1 cellular context compared by ENCODE assay signal in the genomic region with DNA sequence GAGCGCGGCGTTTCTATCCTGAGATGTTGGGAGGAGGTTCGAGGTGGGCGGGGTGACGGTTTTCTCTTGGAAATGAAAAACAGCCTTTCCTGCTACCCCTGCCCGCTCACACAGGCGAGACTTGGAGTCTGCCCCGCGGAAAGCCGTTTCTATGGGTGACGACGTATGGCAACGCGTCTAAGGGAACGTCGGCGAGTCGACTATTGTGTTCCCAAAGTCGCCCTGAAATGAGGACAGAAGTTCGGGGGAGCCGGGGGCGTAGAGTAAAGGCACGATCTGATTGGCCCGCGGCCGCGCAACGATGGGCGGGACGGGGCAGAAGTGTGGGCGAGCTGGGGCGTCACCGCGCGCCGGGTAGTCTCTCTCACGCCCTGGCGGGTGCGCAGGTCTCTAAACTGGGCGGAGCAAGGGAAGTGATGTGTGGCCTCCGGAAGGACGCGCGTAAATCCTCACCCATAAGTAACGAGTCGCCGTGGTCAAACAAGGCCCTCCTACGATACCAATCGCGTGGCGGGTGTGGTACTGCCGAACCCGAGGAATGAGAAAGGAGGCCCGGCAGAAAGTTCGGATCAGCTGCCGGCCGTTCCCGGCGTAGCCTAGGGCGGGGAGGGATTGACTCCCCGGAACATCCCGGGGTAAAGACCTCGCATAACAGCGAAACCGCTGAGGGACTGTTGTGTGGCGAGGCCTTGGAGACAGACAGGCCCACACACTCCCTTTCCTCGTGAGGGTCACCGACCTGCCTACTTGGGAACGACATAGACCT.
TF ChIP-seq lines count a peak whose summit lies in the region.

No MANE protein-coding gene starts in this region.

TF ChIP-seq in H1, 55 proteins besides CTCF, POLR2A, EP300 and RAD21:
- TF ChIP-seq RNF2 (IDR thresholded peaks at IDR 0.05; ENCODE audit: borderline replicate concordance, low read depth, low read length, missing control alignments, poor library complexity, severe bottlenecking) (no peak), TAF7 (optimal IDR thresholded peaks at IDR 0.05; ENCODE audit: borderline replicate concordance, low read depth, low read length) (peak; percentile 57), MAFK (IDR thresholded peaks at IDR 0.05; ENCODE audit: low read depth, low read length) (no peak), RFX5 (IDR thresholded peaks at IDR 0.05; ENCODE audit: borderline replicate concordance, low read depth, low read length) (no peak), SIN3A (conservative IDR thresholded peaks at IDR 0.05 in 1 of 2, IDR thresholded peaks at IDR 0.05 in 1 of 2; ENCODE audit: low read depth in 1 of 2, low read length in 2 of 2) (peak in 1 of 2 experiments; percentile 85; a peak in 1 of 4 replicates), RBBP5 (IDR thresholded peaks at IDR 0.05; ENCODE audit: borderline replicate concordance, low read depth, low read length) (no peak), CHD7 (IDR thresholded peaks at IDR 0.05; ENCODE audit: insufficient replicate concordance, low read length) (no peak), GABPA (IDR thresholded peaks at IDR 0.05; ENCODE audit: borderline replicate concordance, insufficient read depth, low read length) (peak; percentile 48; the same call in 1 of the 2 replicates), POLR2AphosphoS5 (IDR thresholded peaks at IDR 0.05; ENCODE audit: low read depth, low read length) (peak; percentile 95), CREB1 (IDR thresholded peaks at IDR 0.05) (peak; percentile 96), POU5F1 (IDR thresholded peaks at IDR 0.05; ENCODE audit: low read depth, low read length) (no peak), GTF2F1 (IDR thresholded peaks at IDR 0.05; ENCODE audit: borderline replicate concordance, low read depth, low read length) (no peak), HDAC2 (IDR thresholded peaks at IDR 0.05; ENCODE audit: borderline replicate concordance in 1 of 2, low read depth in 2 of 2, low read length in 2 of 2) (peak; percentile 48 to 57; a peak in 2 of 4 replicates), TAF1 (IDR thresholded peaks at IDR 0.05; ENCODE audit: low read depth, low read length) (peak; percentile 81), CBX8 (IDR thresholded peaks at IDR 0.05; ENCODE audit: borderline replicate concordance, low read depth, low read length) (no peak), FOSL1 (IDR thresholded peaks at IDR 0.05; ENCODE audit: insufficient read depth, low read depth, low read length) (no peak), SRF (IDR thresholded peaks at IDR 0.05; ENCODE audit: low read depth, low read length) (peak; percentile 52), JUN (IDR thresholded peaks at IDR 0.05; ENCODE audit: low read depth, low read length) (no peak), PHF8 (conservative IDR thresholded peaks at IDR 0.05; ENCODE audit: low read depth, low read length) (peak; percentile 70), CEBPB (IDR thresholded peaks at IDR 0.05; ENCODE audit: low read depth, low read length) (no peak; the same call in 1 of the 2 replicates), JUND (IDR thresholded peaks at IDR 0.05; ENCODE audit: low read length) (no peak), HDAC6 (IDR thresholded peaks at IDR 0.05; ENCODE audit: low read depth, low read length) (no peak), RXRA (IDR thresholded peaks at IDR 0.05; ENCODE audit: insufficient read depth, low read depth, low read length) (no peak), SAP30 (IDR thresholded peaks at IDR 0.05; ENCODE audit: insufficient read depth, insufficient replicate concordance, low read length) (no peak), EZH2 (IDR thresholded peaks at IDR 0.05; ENCODE audit: low read depth, low read length, severe bottlenecking) (no peak), EGR1 (IDR thresholded peaks at IDR 0.05; ENCODE audit: borderline replicate concordance, low read depth, low read length) (peak; percentile 93), CHD1 (IDR thresholded peaks at IDR 0.05; ENCODE audit: low read depth, low read length) (no peak), NRF1 (IDR thresholded peaks at IDR 0.05; ENCODE audit: low read depth, low read length) (peak; percentile 38; the same call in 1 of the 2 replicates), TEAD4 (IDR thresholded peaks at IDR 0.05; ENCODE audit: low read depth, low read length) (no peak; the same call in none of the 2 replicates), SIX5 (IDR thresholded peaks at IDR 0.05; ENCODE audit: low read depth, low read length) (no peak), ASH2L (IDR thresholded peaks at IDR 0.05; ENCODE audit: low read length) (peak; percentile 76), TBP (IDR thresholded peaks at IDR 0.05; ENCODE audit: low read depth, low read length) (peak; percentile 68), SP2 (IDR thresholded peaks at IDR 0.05; ENCODE audit: low read length) (no peak), BCL11A (IDR thresholded peaks at IDR 0.05; ENCODE audit: low read depth in 2 of 2, low read length in 2 of 2) (no peak), CTBP2 (IDR thresholded peaks at IDR 0.05; ENCODE audit: borderline replicate concordance, insufficient read depth, insufficient read length, low read length) (no peak), SUZ12 (IDR thresholded peaks at IDR 0.05; ENCODE audit: low read length) (no peak), CBX5 (IDR thresholded peaks at IDR 0.05; ENCODE audit: low read depth, low read length) (no peak), BRCA1 (IDR thresholded peaks at IDR 0.05; ENCODE audit: low read depth, low read length) (no peak), CHD2 (IDR thresholded peaks at IDR 0.05; ENCODE audit: low read length) (no peak), SP4 (IDR thresholded peaks at IDR 0.05; ENCODE audit: low read length) (0 out of 2 replicates have a peak, but pooled peaks have one; percentile 32), ZNF274 (IDR thresholded peaks at IDR 0.05; ENCODE audit: borderline replicate concordance, extremely low read depth, low read length) (no peak), SIRT6 (IDR thresholded peaks at IDR 0.05; ENCODE audit: low read length) (no peak), KDM4A (IDR thresholded peaks at IDR 0.05; ENCODE audit: low read depth, low read length, severe bottlenecking) (peak; percentile 93), YY1 (IDR thresholded peaks at IDR 0.05; ENCODE audit: low read depth, low read length) (no peak), KDM1A (IDR thresholded peaks at IDR 0.05; ENCODE audit: borderline replicate concordance, low read length) (no peak), KDM5A (IDR thresholded peaks at IDR 0.05; ENCODE audit: low read length) (0 out of 2 replicates have a peak, but pooled peaks have one; percentile 26), TCF12 (IDR thresholded peaks at IDR 0.05; ENCODE audit: low read depth, low read length) (no peak), NANOG (IDR thresholded peaks at IDR 0.05; ENCODE audit: insufficient read depth, low read depth, low read length, poor library complexity, severe bottlenecking) (no peak), SP1 (IDR thresholded peaks at IDR 0.05; ENCODE audit: low read depth, low read length) (peak; percentile 60; the same call in 1 of the 2 replicates), BACH1 (IDR thresholded peaks at IDR 0.05; ENCODE audit: low read length) (peak; percentile 11; the same call in 1 of the 2 replicates)
- TF ChIP-seq, protein P1, sequence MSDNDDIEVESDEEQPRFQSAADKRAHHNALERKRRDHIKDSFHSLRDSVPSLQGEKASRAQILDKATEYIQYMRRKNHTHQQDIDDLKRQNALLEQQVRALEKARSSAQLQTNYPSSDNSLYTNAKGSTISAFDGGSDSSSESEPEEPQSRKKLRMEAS (IDR thresholded peaks at IDR 0.05) = peak; percentile 78
- TF ChIP-seq, protein P2, sequence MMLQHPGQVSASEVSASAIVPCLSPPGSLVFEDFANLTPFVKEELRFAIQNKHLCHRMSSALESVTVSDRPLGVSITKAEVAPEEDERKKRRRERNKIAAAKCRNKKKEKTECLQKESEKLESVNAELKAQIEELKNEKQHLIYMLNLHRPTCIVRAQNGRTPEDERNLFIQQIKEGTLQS (IDR thresholded peaks at IDR 0.05; ENCODE audit: insufficient read depth, low read depth, low read length) = no peak
- TF ChIP-seq, protein P3, sequence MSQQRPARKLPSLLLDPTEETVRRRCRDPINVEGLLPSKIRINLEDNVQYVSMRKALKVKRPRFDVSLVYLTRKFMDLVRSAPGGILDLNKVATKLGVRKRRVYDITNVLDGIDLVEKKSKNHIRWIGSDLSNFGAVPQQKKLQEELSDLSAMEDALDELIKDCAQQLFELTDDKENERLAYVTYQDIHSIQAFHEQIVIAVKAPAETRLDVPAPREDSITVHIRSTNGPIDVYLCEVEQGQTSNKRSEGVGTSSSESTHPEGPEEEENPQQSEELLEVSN (IDR thresholded peaks at IDR 0.05) = peak; percentile 58; the same call in 1 of the 2 replicates
- TF ChIP-seq, protein P4, sequence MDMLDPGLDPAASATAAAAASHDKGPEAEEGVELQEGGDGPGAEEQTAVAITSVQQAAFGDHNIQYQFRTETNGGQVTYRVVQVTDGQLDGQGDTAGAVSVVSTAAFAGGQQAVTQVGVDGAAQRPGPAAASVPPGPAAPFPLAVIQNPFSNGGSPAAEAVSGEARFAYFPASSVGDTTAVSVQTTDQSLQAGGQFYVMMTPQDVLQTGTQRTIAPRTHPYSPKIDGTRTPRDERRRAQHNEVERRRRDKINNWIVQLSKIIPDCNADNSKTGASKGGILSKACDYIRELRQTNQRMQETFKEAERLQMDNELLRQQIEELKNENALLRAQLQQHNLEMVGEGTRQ (IDR thresholded peaks at IDR 0.05; ENCODE audit: low read length) = no peak
- TF ChIP-seq, protein P5, sequence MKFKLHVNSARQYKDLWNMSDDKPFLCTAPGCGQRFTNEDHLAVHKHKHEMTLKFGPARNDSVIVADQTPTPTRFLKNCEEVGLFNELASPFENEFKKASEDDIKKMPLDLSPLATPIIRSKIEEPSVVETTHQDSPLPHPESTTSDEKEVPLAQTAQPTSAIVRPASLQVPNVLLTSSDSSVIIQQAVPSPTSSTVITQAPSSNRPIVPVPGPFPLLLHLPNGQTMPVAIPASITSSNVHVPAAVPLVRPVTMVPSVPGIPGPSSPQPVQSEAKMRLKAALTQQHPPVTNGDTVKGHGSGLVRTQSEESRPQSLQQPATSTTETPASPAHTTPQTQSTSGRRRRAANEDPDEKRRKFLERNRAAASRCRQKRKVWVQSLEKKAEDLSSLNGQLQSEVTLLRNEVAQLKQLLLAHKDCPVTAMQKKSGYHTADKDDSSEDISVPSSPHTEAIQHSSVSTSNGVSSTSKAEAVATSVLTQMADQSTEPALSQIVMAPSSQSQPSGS (IDR thresholded peaks at IDR 0.05; ENCODE audit: low read length) = peak; percentile 79
TF ChIP-seq in H1: peak in this region for 21.
